35 cellular contexts compared by ENCODE assay signal in the genomic region with DNA sequence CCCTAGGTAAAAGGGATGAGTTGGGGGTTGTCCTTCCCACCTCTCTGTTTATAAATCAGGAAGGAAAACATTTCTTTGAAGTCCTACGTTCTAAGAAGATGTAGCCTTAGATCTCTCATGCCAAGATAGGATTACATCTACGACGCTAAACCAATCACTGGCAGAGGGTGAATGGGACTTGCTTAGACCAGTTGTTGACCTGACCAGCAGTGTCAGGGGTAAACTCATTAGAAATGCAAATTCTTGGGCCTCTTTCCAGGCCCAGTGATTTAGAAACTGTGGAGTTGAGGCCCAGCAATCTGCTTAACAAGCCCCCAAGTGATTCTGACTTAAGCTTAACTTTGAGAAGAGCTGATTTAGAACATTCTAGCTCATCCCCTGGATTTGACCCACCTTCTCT.
"Had no signal": no experiment of that assay in that cellular context is flagged by ENCODE, and none has a peak within 500 bp of the region (broad histone marks: within the 10 kb centered on the region; RNA-seq: fewer than 3 reads in every experiment).

No MANE protein-coding gene starts in this region.

- H3K27me3 Mint-ChIP-seq: activated CD4-positive, alpha-beta memory T cell treated with anti-CD3 and anti-CD28 coated beads for 36 hours; activated CD4-positive, alpha-beta T cell treated with anti-CD3 and anti-CD28 coated beads for 36 hours; activated CD4-positive, alpha-beta T cell treated with anti-CD3 and anti-CD28 coated beads, Interleukin-2, amount 10 ng/mL, durations not matched to agents 7 days and 5 days; activated CD8-positive, alpha-beta T cell treated with anti-CD3 and anti-CD28 coated beads for 36 hours; activated naive CD8-positive, alpha-beta T cell treated with anti-CD3 and anti-CD28 coated beads for 36 hours; activated T-helper 17 cell treated with anti-CD3 and anti-CD28 coated beads, Interleukin-2, amount 50 U/mL, for 72 hours had no signal

- H3K27ac Mint-ChIP-seq: activated CD4-positive, alpha-beta memory T cell treated with anti-CD3 and anti-CD28 coated beads for 36 hours; activated CD4-positive, alpha-beta T cell treated with anti-CD3 and anti-CD28 coated beads for 36 hours; activated CD4-positive, alpha-beta T cell treated with anti-CD3 and anti-CD28 coated beads, Interleukin-2, amount 10 ng/mL, durations not matched to agents 7 days and 5 days; activated CD8-positive, alpha-beta T cell treated with anti-CD3 and anti-CD28 coated beads for 36 hours; activated naive CD4-positive, alpha-beta T cell treated with anti-CD3 and anti-CD28 coated beads for 36 hours; activated naive CD4-positive, alpha-beta T cell treated with anti-CD3 and anti-CD28 coated beads, Interleukin-2, amount 50 U/mL, for 72 hours; activated naive CD8-positive, alpha-beta T cell treated with anti-CD3 and anti-CD28 coated beads for 36 hours; activated T-cell treated with anti-CD3 and anti-CD28 coated beads, Interleukin-2, amount 50 U/mL, for 72 hours; activated T-helper 1 cell treated with anti-CD3 and anti-CD28 coated beads, Interleukin-12 subunit alpha, Interleukin-12 subunit beta, Interleukin-2, Interleukin-4 antibody, amounts not matched to agents 30 ng/mL and 10 ng/mL and 1 ng/mL, durations not matched to agents 14 hours and 24 hours and 36 hours; activated T-helper 17 cell treated with anti-CD3 and anti-CD28 coated beads, Interleukin-2, amount 50 U/mL, for 72 hours; T-helper 1 cell treated with Interleukin-12 subunit alpha and Interleukin-12 subunit beta and Interleukin-4 antibody, amounts not matched to agents 30 μg/mL and 1 μg/mL, for 36 hours; T-helper 2 cell treated with Interferon-gamma antibody and Interleukin-4, amounts not matched to agents 5 μg/mL and 100 μg/mL, for 36 hours had no signal

- H3K4me1 ChIP-seq: adrenal gland, body of pancreas, breast epithelium had no signal

- H3K36me3 Mint-ChIP-seq: activated CD4-positive, alpha-beta memory T cell treated with anti-CD3 and anti-CD28 coated beads for 36 hours; activated naive CD4-positive, alpha-beta T cell treated with anti-CD3 and anti-CD28 coated beads, Interleukin-2, amount 50 U/mL, for 72 hours had no signal

- H3K36me3 ChIP-seq: adrenal gland, brain microvascular endothelial cell, breast epithelium had no signal

- H3K9me3 Mint-ChIP-seq: activated CD4-positive, alpha-beta memory T cell treated with anti-CD3 and anti-CD28 coated beads for 36 hours; activated CD4-positive, alpha-beta T cell treated with anti-CD3 and anti-CD28 coated beads, Interleukin-2, amount 10 ng/mL, durations not matched to agents 7 days and 5 days; activated CD8-positive, alpha-beta T cell treated with anti-CD3 and anti-CD28 coated beads for 36 hours; activated naive CD4-positive, alpha-beta T cell treated with anti-CD3 and anti-CD28 coated beads for 36 hours; activated naive CD8-positive, alpha-beta T cell treated with anti-CD3 and anti-CD28 coated beads for 36 hours; activated T-cell treated with anti-CD3 and anti-CD28 coated beads, Interleukin-2, amount 50 U/mL, for 4 hours; activated T-helper 1 cell treated with anti-CD3 and anti-CD28 coated beads, Interleukin-12 subunit alpha, Interleukin-12 subunit beta, Interleukin-2, Interleukin-4 antibody, amounts not matched to agents 30 ng/mL and 10 ng/mL and 1 ng/mL, durations not matched to agents 14 hours and 24 hours and 36 hours; activated T-helper 17 cell treated with anti-CD3 and anti-CD28 coated beads, Interleukin-2, amount 50 U/mL, for 72 hours; T-helper 1 cell treated with Interleukin-12 subunit alpha and Interleukin-12 subunit beta and Interleukin-4 antibody, amounts not matched to agents 30 μg/mL and 1 μg/mL, for 36 hours; T-helper 2 cell treated with Interferon-gamma antibody and Interleukin-4, amounts not matched to agents 5 μg/mL and 100 μg/mL, for 36 hours had no signal

- DNase-seq: activated CD4-positive, alpha-beta memory T cell treated with anti-CD3 and anti-CD28 coated beads for 36 hours; activated CD4-positive, alpha-beta T cell treated with anti-CD3 and anti-CD28 coated beads for 1 hour; activated CD4-positive, alpha-beta T cell treated with anti-CD3 and anti-CD28 coated beads for 36 hours; activated CD4-positive, alpha-beta T cell treated with anti-CD3 and anti-CD28 coated beads for 48 hours; activated CD4-positive, alpha-beta T cell treated with anti-CD3 and anti-CD28 coated beads, Interleukin-2, amount 10 ng/mL, durations not matched to agents 7 days and 5 days; activated CD4-positive, alpha-beta T cell treated with anti-CD3 and anti-CD28 coated beads, Interleukin-2, amount 50 U/mL, for 4 hours; activated CD4-positive, CD25-positive, alpha-beta regulatory T cell; activated CD8-positive, alpha-beta memory T cell treated with anti-CD3 and anti-CD28 coated beads, Interleukin-2, amount 50 U/mL, for 4 hours; activated CD8-positive, alpha-beta T cell treated with anti-CD3 and anti-CD28 coated beads for 36 hours; activated effector memory CD4-positive, alpha-beta T cell treated with anti-CD3 and anti-CD28 coated beads, Interleukin-2, amount 50 U/mL, for 16 hours; activated gamma-delta T cell treated with Interleukin-2 at 50 U/mL for 16 hours; activated naive CD4-positive, alpha-beta T cell; activated naive CD4-positive, alpha-beta T cell treated with anti-CD3 and anti-CD28 coated beads for 36 hours; activated naive CD4-positive, alpha-beta T cell treated with anti-CD3 and anti-CD28 coated beads, Interleukin-2, amount 50 U/mL, for 16 hours; activated naive CD8-positive, alpha-beta T cell treated with anti-CD3 and anti-CD28 coated beads for 36 hours; activated T-cell treated with anti-CD3 and anti-CD28 coated beads for 4 hours; activated T-cell treated with anti-CD3 and anti-CD28 coated beads, Interleukin-2, amount 50 U/mL, for 1 hour; activated T-cell treated with anti-CD3 and anti-CD28 coated beads, Interleukin-2, amount 50 U/mL, for 4 hours; activated T-cell treated with anti-CD3 and anti-CD28 coated beads, Interleukin-2, amount 50 U/mL, for 72 hours; adrenal gland; amniotic stem cell; aorta; body of pancreas; brain microvascular endothelial cell; central memory CD4-positive, alpha-beta T cell; T-helper 1 cell; T-helper 2 cell; T-helper 9 cell had no signal

- H3K27me3 ChIP-seq: adrenal gland, body of pancreas, brain microvascular endothelial cell, breast epithelium had no signal

- H3K4me3 ChIP-seq: adrenal gland, body of pancreas, breast epithelium had no signal

- H3K9me3 ChIP-seq: adrenal gland, body of pancreas, breast epithelium had no signal

- H3K27ac ChIP-seq: adrenal gland, body of pancreas, brain microvascular endothelial cell, breast epithelium, VCaP had no signal

- H3K4me1 Mint-ChIP-seq: activated CD4-positive, alpha-beta T cell treated with anti-CD3 and anti-CD28 coated beads for 36 hours; activated CD4-positive, alpha-beta T cell treated with anti-CD3 and anti-CD28 coated beads, Interleukin-2, amount 10 ng/mL, durations not matched to agents 7 days and 5 days; activated T-helper 17 cell treated with anti-CD3 and anti-CD28 coated beads, Interleukin-2, amount 50 U/mL, for 72 hours had no signal

- H3K4me3 Mint-ChIP-seq: activated CD4-positive, alpha-beta memory T cell treated with anti-CD3 and anti-CD28 coated beads for 36 hours; activated CD4-positive, alpha-beta T cell treated with anti-CD3 and anti-CD28 coated beads for 36 hours; activated CD4-positive, alpha-beta T cell treated with anti-CD3 and anti-CD28 coated beads, Interleukin-2, amount 10 ng/mL, durations not matched to agents 7 days and 5 days; activated CD8-positive, alpha-beta T cell treated with anti-CD3 and anti-CD28 coated beads for 36 hours; activated naive CD4-positive, alpha-beta T cell treated with anti-CD3 and anti-CD28 coated beads for 36 hours; activated naive CD8-positive, alpha-beta T cell treated with anti-CD3 and anti-CD28 coated beads for 36 hours; activated T-cell treated with anti-CD3 and anti-CD28 coated beads, Interleukin-2, amount 50 U/mL, for 4 hours; activated T-cell treated with anti-CD3 and anti-CD28 coated beads, Interleukin-2, amount 50 U/mL, for 72 hours; activated T-helper 1 cell treated with anti-CD3 and anti-CD28 coated beads, Interleukin-12 subunit alpha, Interleukin-12 subunit beta, Interleukin-2, Interleukin-4 antibody, amounts not matched to agents 30 ng/mL and 10 ng/mL and 1 ng/mL, durations not matched to agents 14 hours and 24 hours and 36 hours; activated T-helper 17 cell treated with anti-CD3 and anti-CD28 coated beads, Interleukin-2, amount 50 U/mL, for 72 hours; T-helper 1 cell treated with Interleukin-12 subunit alpha and Interleukin-12 subunit beta and Interleukin-4 antibody, amounts not matched to agents 30 μg/mL and 1 μg/mL, for 36 hours; T-helper 2 cell treated with Interferon-gamma antibody and Interleukin-4, amounts not matched to agents 5 μg/mL and 100 μg/mL, for 36 hours had no signal
